Comparison of ENCODE assay signal across 7 cellular contexts in genomic region chr5:32444946-32445758, GRCh38. TPM values are rescaled to one million over a fixed set of nuclear protein-coding genes. Genes with fewer than 3 reads are reported as not detected.
DNase-seq lines count a peak whose midpoint lies in the region; TF ChIP-seq lines count a peak whose summit lies in the region.

No MANE protein-coding gene starts in this region.

- peak overlapping the region; percentile 87 for H3K4me3 Mint-ChIP-seq in HFFc6

- peak overlapping the region; percentile 83 for H3K27ac Mint-ChIP-seq in HFFc6

- H3K4me3 ChIP-seq in skin epidermis, result peak overlapping the region; percentile 70 to 95 (median 90)

- H3K9me3 Mint-ChIP-seq in HFFc6, result no peaks in the 10 kb centered on the region

- peaks cover 3% of the 10 kb centered on the region; the same call in 1 of the 2 replicates for H3K27me3 Mint-ChIP-seq in HFFc6 (ENCODE audit: insufficient read depth)

- peaks cover 43% of the 10 kb centered on the region for H3K4me1 Mint-ChIP-seq in HFFc6 (ENCODE audit: low read depth)

- TF ChIP-seq CTCF in HFFc6 (IDR thresholded peaks at IDR 0.05) (no peak), VCaP (conservative IDR thresholded peaks at IDR 0.05) (no peak)

- peaks cover 19% of the 10 kb centered on the region for H3K36me3 Mint-ChIP-seq in HFFc6 (ENCODE audit: low read depth)

- H3K27ac ChIP-seq in VCaP (peak overlapping the region; percentile 89; the same call in 1 of the 2 replicates), skin epidermis (peak overlapping the region in 18 of 21 experiments; percentile 90 to 99 (median 97))

- DNase-seq in HFFc6, result no peak
- DNase-seq in globus pallidus (ENCODE audit: low spot score), result peak; percentile 20
- no peak for DNase-seq in activated CD4-positive, CD25-positive, alpha-beta regulatory T cell treated with anti-CD3 and anti-CD28 coated beads, Interleukin-2, amount 50 U/mL, for 72 hours
- DNase-seq in stimulated activated CD8-positive, alpha-beta memory T cell treated with anti-CD3 and anti-CD28 coated beads, Interleukin-4, amount 100 ng/mL, for 48 hours, result no peak
- DNase-seq in foreskin melanocyte, result no peak

RNA-seq across cellular contexts. Expression of gene ZFR, which starts 0.6 kb away (rescaled TPM):
- 10 to 100 TPM; 69.3 to 79.0 (median 75.9) TPM for total RNA-seq in HFFc6 (2021; fragmentation: NEBNext Ultra II Directional; extraction: Animal tissue kit (Norgen Biotek cat#: 25700))
